In the genomic region with DNA sequence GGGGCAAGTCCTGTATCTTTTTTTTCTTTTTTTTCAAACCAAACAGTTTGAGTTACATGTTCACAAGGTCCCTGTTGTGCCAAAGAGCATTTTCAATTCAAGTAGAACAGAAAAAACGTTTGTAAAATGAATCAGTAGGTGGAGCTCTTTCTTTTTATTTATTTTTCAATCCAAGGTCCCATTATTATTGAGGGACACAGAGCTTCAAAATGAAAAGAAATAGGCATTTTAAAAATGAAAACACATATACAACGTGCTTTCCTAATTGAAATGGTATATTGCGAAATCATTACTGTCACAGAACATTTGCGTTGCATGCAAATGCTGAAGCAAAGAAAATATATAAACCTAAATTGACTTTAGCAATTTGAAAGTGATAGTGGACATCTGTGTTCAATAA, we compare ENCODE assay signal across 12 cellular contexts.
DNase-seq lines count a peak whose midpoint lies in the region; ATAC-seq and TF ChIP-seq lines count a peak whose summit lies in the region.
"Had no signal": no experiment of that assay in that cellular context is flagged by ENCODE, and none has a peak within 500 bp of the region (broad histone marks: within the 10 kb centered on the region; RNA-seq: fewer than 3 reads in every experiment).

No MANE protein-coding gene starts in this region.

- H3K4me3 ChIP-seq in OCI-LY3 (ENCODE audit: low read length) (no peak overlapping the region), fibroblast of mammary gland (ENCODE audit: control insufficient read depth, low read depth, low read length) (no peak overlapping the region), thoracic aorta (peak overlapping the region; percentile 51)
- H3K4me3 ChIP-seq: BLaER1, testis had no signal

- ATAC-seq in thoracic aorta (ENCODE audit: insufficient number of reproducible peaks, low FRiP score, low read depth) (no peak), GM19328 (IDR thresholded peaks at IDR 0.05; ENCODE audit: unreplicated experiment) (no peak)

- peak; percentile 51 for TF ChIP-seq CTCF in OCI-LY3 (IDR thresholded peaks at IDR 0.05; ENCODE audit: low read depth, low read length)
- peak; percentile 4 for TF ChIP-seq CTCF in fibroblast of mammary gland (conservative IDR thresholded peaks at IDR 0.05; ENCODE audit: control insufficient read depth, insufficient read depth, low read depth, low read length)
- peak; percentile 35 for TF ChIP-seq CTCF in thoracic aorta (IDR thresholded peaks at IDR 0.05)

- DNase-seq in SIG-M5 treated with dmso at 0.1 percent for 504 hours (lab: John Stamatoyannopoulos, UW; ENCODE audit: unreplicated experiment) (peak; percentile 17), SIG-M5 (lab: John Stamatoyannopoulos, UW) (no peak), fibroblast of mammary gland (ENCODE audit: low read depth) (peak; percentile 51), thoracic aorta (ENCODE audit: low spot score) (no peak), occipital lobe (lab: John Stamatoyannopoulos, UW) (no peak)
- no peak for DNase-seq in activated naive CD4-positive, alpha-beta T cell treated with anti-CD3 and anti-CD28 coated beads, Interleukin-2, amount 50 U/mL, for 16 hours
- DNase-seq: activated CD4-positive, alpha-beta T cell treated with anti-CD3 and anti-CD28 coated beads for 48 hours; testis had no signal

- H3K36me3 ChIP-seq in OCI-LY3 (replicated peaks; ENCODE audit: low read depth, low read length) (no peaks in the 10 kb centered on the region), thoracic aorta (no peaks in the 10 kb centered on the region)
- H3K36me3 ChIP-seq: BLaER1 had no signal

- no peaks in the 10 kb centered on the region for H4K20me1 ChIP-seq in OCI-LY3 (ENCODE audit: insufficient read depth, low read length)
- H4K20me1 ChIP-seq: BLaER1 had no signal

- peak overlapping the region; percentile 19 for H3K4me2 ChIP-seq in OCI-LY3 (ENCODE audit: low read length)
- H3K4me2 ChIP-seq: BLaER1 had no signal

- no peaks in the 10 kb centered on the region for H3K9me3 ChIP-seq in OCI-LY3 (ENCODE audit: insufficient read depth, low read length)
- no peaks in the 10 kb centered on the region for H3K9me3 ChIP-seq in thoracic aorta
- H3K9me3 ChIP-seq: BLaER1, testis had no signal

- H2AFZ ChIP-seq in OCI-LY3 (ENCODE audit: low read depth, low read length) = no peak overlapping the region
- H2AFZ ChIP-seq: parathyroid adenoma had no signal

- H3K27me3 ChIP-seq in OCI-LY3 (ENCODE audit: low read depth, low read length) = no peaks in the 10 kb centered on the region
- no peaks in the 10 kb centered on the region for H3K27me3 ChIP-seq in thoracic aorta (replicated peaks; ENCODE audit: insufficient read depth)
- H3K27me3 ChIP-seq: BLaER1, testis had no signal

- no peak overlapping the region for H3K9ac ChIP-seq in OCI-LY3 (ENCODE audit: low read length)
- H3K9ac ChIP-seq: BLaER1, parathyroid adenoma had no signal

- H3K4me1 ChIP-seq in OCI-LY3 (ENCODE audit: low read length) (no peaks in the 10 kb centered on the region), thoracic aorta (ENCODE audit: control insufficient read depth in 1 of 2, low read depth in 2 of 2) (peaks cover 0 to 5% of the 10 kb centered on the region in 2 donors)
- H3K4me1 ChIP-seq: BLaER1, parathyroid adenoma, testis had no signal

- H3K27ac ChIP-seq in OCI-LY3 (ENCODE audit: low read length) (no peak overlapping the region), thoracic aorta (no peak overlapping the region)
- H3K27ac ChIP-seq: BLaER1, parathyroid adenoma, testis had no signal

- no peaks in the 10 kb centered on the region for H3K79me2 ChIP-seq in OCI-LY3 (ENCODE audit: low read length)
- H3K79me2 ChIP-seq: parathyroid adenoma had no signal

Comparison
In these comparisons a context has a peak if more than half of its experiments do, and no peak if none do; other contexts are left out.
1. DNase-seq: peak in SIG-M5 treated with dmso at 0.1 percent for 504 hours (single experiment) and fibroblast of mammary gland (single experiment); none in SIG-M5 (single experiment), thoracic aorta (single experiment), occipital lobe (single experiment) and activated naive CD4-positive, alpha-beta T cell treated with anti-CD3 and anti-CD28 coated beads, Interleukin-2, amount 50 U/mL, for 16 hours (single experiment).
2. Peak in every context shown above with its lines, with median percentiles within 50 percentile points of each other: CTCF ChIP-seq.